Comparison of ENCODE assay signal across 4 cellular contexts in the genomic region with DNA sequence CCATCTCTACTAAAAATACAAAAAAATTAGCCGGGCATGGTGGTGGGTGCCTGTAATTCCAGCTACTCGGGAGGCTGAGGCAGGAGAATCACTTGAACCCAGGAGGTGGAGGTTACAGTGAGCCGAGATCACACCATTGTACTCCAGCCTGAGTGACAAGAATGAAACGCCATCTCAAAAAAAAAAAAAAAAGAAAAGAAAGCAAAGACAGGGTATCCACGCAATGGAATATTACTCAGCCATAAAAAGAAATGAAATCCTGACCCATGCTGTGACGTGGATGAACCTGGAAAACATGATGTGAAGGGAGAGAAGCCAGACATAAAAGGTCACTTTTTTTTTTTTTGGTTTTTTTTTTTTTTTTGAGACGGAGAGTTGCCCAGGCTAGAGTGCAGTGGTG. TPM values are rescaled to one million over a fixed set of nuclear protein-coding genes. Genes with fewer than 3 reads are reported as not detected.
"Had no signal": no experiment of that assay in that cellular context is flagged by ENCODE, and none has a peak within 500 bp of the region (broad histone marks: within the 10 kb centered on the region; RNA-seq: fewer than 3 reads in every experiment).

No MANE protein-coding gene starts in this region.

RNA-seq across cellular contexts. Expression of a gene that starts 7.9 kb away (rescaled TPM):
- total RNA-seq: activated CD4-positive, alpha-beta memory T cell treated with anti-CD3 and anti-CD28 coated beads, Interleukin-2, amount 10 ng/mL, durations not matched to agents 7 days and 5 days; activated CD8-positive, alpha-beta memory T cell treated with anti-CD3 and anti-CD28 coated beads for 36 hours; activated T-helper 17 cell treated with anti-CD3 and anti-CD28 coated beads, Interleukin-2, amount 50 U/mL, for 72 hours; OCI-LY7 had no signal
